ENCODE assay signal across 1 cellular context in the genomic region with DNA sequence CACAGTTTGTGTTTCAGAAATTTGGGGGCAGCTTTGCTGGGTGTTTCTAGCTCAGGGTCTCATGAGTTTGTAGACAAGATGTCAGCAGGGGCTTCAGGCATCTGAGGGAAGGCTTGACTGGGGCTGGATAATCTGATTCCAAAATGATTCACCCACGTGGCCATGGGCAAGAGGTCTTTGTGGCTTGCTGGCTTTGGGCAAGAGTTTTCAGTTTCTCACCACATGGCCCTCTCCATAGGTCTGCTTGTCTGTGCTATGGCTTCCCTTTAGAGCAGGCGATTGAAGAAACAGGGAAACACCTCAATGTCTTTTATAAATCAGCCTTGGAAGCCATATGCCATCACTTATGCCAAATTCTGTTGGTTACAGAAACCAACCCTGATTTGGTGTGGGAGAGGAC.
TF ChIP-seq lines count a peak whose summit lies in the region.

No MANE protein-coding gene starts in this region.

TF ChIP-seq in IMR-90, 13 proteins besides CTCF, POLR2A, EP300 and RAD21:
- TF ChIP-seq RFX5 (IDR thresholded peaks at IDR 0.05; ENCODE audit: low read depth, low read length) (no peak), BHLHE40 (IDR thresholded peaks at IDR 0.05; ENCODE audit: low read depth, low read length) (no peak), MXI1 (IDR thresholded peaks at IDR 0.05; ENCODE audit: borderline replicate concordance, low read depth, low read length) (no peak), CHD1 (IDR thresholded peaks at IDR 0.05; ENCODE audit: low read depth, low read length) (no peak)
TF ChIP-seq in IMR-90: peak in this region for 0.
